Comparison of ENCODE assay signal across 16 cellular contexts in genomic region chr11:61056981-61057380, GRCh38. TPM values are rescaled to one million over a fixed set of nuclear protein-coding genes. Genes with fewer than 3 reads are reported as not detected.
"Had no signal": no experiment of that assay in that cellular context is flagged by ENCODE, and none has a peak within 500 bp of the region (broad histone marks: within the 10 kb centered on the region; RNA-seq: fewer than 3 reads in every experiment).

No MANE protein-coding gene starts in this region.

- ATAC-seq: activated T-cell treated with anti-CD3 and anti-CD28 coated beads, Interleukin-2, amount 50 U/mL, for 4 hours; heart left ventricle; left lobe of liver; natural killer cell treated with Interleukin-12 subunit alpha and Interleukin-12 subunit beta and Interleukin-15 and Interleukin-18, amount 100 ng/mL, for 72 hours had no signal

- H3K27ac Mint-ChIP-seq: activated naive CD8-positive, alpha-beta T cell treated with anti-CD3 and anti-CD28 coated beads, Interleukin-2, amount 10 ng/mL, durations not matched to agents 7 days and 5 days; natural killer cell treated with Interleukin-12 subunit alpha and Interleukin-12 subunit beta and Interleukin-15 and Interleukin-18, amount 100 ng/mL, for 72 hours had no signal

- H3K9me3 Mint-ChIP-seq: activated naive CD8-positive, alpha-beta T cell treated with anti-CD3 and anti-CD28 coated beads, Interleukin-2, amount 10 ng/mL, durations not matched to agents 7 days and 5 days; activated T-cell treated with anti-CD3 and anti-CD28 coated beads, Interleukin-2, amount 50 U/mL, for 4 hours; natural killer cell treated with Interleukin-12 subunit alpha and Interleukin-12 subunit beta and Interleukin-15 and Interleukin-18, amount 100 ng/mL, for 72 hours had no signal

- H3K36me3 ChIP-seq: ascending aorta, heart left ventricle, sigmoid colon, stomach, thoracic aorta had no signal

- H3K4me1 ChIP-seq: ascending aorta, sigmoid colon had no signal

- H3K4me3 Mint-ChIP-seq: activated naive CD8-positive, alpha-beta T cell treated with anti-CD3 and anti-CD28 coated beads, Interleukin-2, amount 10 ng/mL, durations not matched to agents 7 days and 5 days; activated T-cell treated with anti-CD3 and anti-CD28 coated beads, Interleukin-2, amount 50 U/mL, for 4 hours; natural killer cell treated with Interleukin-12 subunit alpha and Interleukin-12 subunit beta and Interleukin-15 and Interleukin-18, amount 100 ng/mL, for 72 hours had no signal

- DNase-seq: activated T-cell treated with anti-CD3 and anti-CD28 coated beads, Interleukin-2, amount 50 U/mL, for 4 hours; heart left ventricle; mammary epithelial cell; SIG-M5; stimulated activated CD4-positive, alpha-beta T cell treated with anti-CD3 and anti-CD28 coated beads, Interleukin-2, amount 100 ng/mL, for 24 hours; stomach; T-helper 9 cell had no signal

- H3K9me3 ChIP-seq: ascending aorta, heart left ventricle, sigmoid colon, stomach, thoracic aorta had no signal

- H3K27me3 Mint-ChIP-seq: activated naive CD8-positive, alpha-beta T cell treated with anti-CD3 and anti-CD28 coated beads, Interleukin-2, amount 10 ng/mL, durations not matched to agents 7 days and 5 days had no signal

- H3K4me3 ChIP-seq: ascending aorta, heart left ventricle, sigmoid colon, stomach, thoracic aorta had no signal

- H3K27ac ChIP-seq: ascending aorta, heart left ventricle, sigmoid colon, stomach, thoracic aorta had no signal

- H3K27me3 ChIP-seq: ascending aorta, heart left ventricle, sigmoid colon, stomach had no signal

- H3K36me3 Mint-ChIP-seq: natural killer cell treated with Interleukin-12 subunit alpha and Interleukin-12 subunit beta and Interleukin-15 and Interleukin-18, amount 100 ng/mL, for 72 hours had no signal

RNA-seq across cellular contexts. Expression of gene CD5, which starts 45.3 kb away (rescaled TPM):
- total RNA-seq: endothelial cell of umbilical vein, frontal cortex, mammary epithelial cell, pulmonary artery endothelial cell had no signal
- polyA plus RNA-seq: endothelial cell of umbilical vein, mammary epithelial cell had no signal
